36 cellular contexts compared by ENCODE assay signal in the genomic region with DNA sequence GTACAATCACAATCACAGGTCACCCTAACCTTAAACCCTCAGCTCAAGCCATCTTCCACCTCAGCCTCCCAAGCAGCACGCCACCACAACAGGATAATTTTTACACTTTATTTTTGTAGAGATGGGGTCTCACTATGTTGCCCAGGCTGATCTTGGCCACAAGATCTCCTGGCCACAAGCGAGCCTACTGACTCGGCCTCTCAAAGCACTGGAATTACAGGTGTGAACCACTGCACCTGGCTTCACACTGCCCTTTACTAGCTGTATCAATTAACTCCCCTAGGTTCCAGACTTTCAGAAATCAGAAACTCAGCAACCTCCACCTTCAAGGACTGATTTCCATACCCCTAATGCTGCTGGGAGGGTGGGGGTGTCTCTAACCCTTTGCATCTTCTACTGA. TPM values are rescaled to one million over a fixed set of nuclear protein-coding genes. Genes with fewer than 3 reads are reported as not detected.
"Had no signal": no experiment of that assay in that cellular context is flagged by ENCODE, and none has a peak within 500 bp of the region (broad histone marks: within the 10 kb centered on the region; RNA-seq: fewer than 3 reads in every experiment).

No MANE protein-coding gene starts in this region.

- H3K4me1 ChIP-seq: ascending aorta had no signal

- H3K4me3 ChIP-seq: ascending aorta, cardiac muscle cell had no signal

- H3K4me1 Mint-ChIP-seq: activated CD4-positive, alpha-beta T cell treated with anti-CD3 and anti-CD28 coated beads, Interleukin-2, amount 10 ng/mL, durations not matched to agents 7 days and 5 days; activated naive CD4-positive, alpha-beta T cell treated with anti-CD3 and anti-CD28 coated beads, Interleukin-2, amount 10 ng/mL, durations not matched to agents 7 days and 5 days; activated naive CD4-positive, alpha-beta T cell treated with anti-CD3 and anti-CD28 coated beads, Interleukin-2, amount 50 U/mL, for 24 hours; activated naive CD8-positive, alpha-beta T cell treated with anti-CD3 and anti-CD28 coated beads, Interleukin-2, amount 10 ng/mL, durations not matched to agents 7 days and 5 days; activated naive CD8-positive, alpha-beta T cell treated with anti-CD3 and anti-CD28 coated beads, Interleukin-2, amount 50 U/mL, for 24 hours; brain had no signal

- H3K9me3 ChIP-seq: ascending aorta had no signal

- H3K4me3 Mint-ChIP-seq: activated B cell treated with CpG ODN at 0.5 μM for 24 hours; activated CD4-positive, alpha-beta memory T cell treated with anti-CD3 and anti-CD28 coated beads, Interleukin-2, amount 10 ng/mL, durations not matched to agents 7 days and 5 days; activated CD4-positive, alpha-beta T cell treated with anti-CD3 and anti-CD28 coated beads, Interleukin-2, amount 10 ng/mL, durations not matched to agents 7 days and 5 days; activated CD8-positive, alpha-beta memory T cell treated with anti-CD3 and anti-CD28 coated beads, Interleukin-2, amount 10 ng/mL, durations not matched to agents 7 days and 5 days; activated CD8-positive, alpha-beta T cell treated with anti-CD3 and anti-CD28 coated beads, Interleukin-2, amount 10 ng/mL, durations not matched to agents 7 days and 5 days; activated naive CD4-positive, alpha-beta T cell treated with anti-CD3 and anti-CD28 coated beads, Interleukin-2, amount 10 ng/mL, durations not matched to agents 7 days and 5 days; activated naive CD4-positive, alpha-beta T cell treated with anti-CD3 and anti-CD28 coated beads, Interleukin-2, amount 50 U/mL, for 24 hours; activated naive CD8-positive, alpha-beta T cell; activated naive CD8-positive, alpha-beta T cell treated with anti-CD3 and anti-CD28 coated beads, Interleukin-2, amount 10 ng/mL, durations not matched to agents 7 days and 5 days; activated naive CD8-positive, alpha-beta T cell treated with anti-CD3 and anti-CD28 coated beads, Interleukin-2, amount 50 U/mL, for 24 hours; activated T-cell treated with anti-CD3 and anti-CD28 coated beads, Interleukin-2, amount 50 U/mL, for 24 hours; brain; central memory CD8-positive, alpha-beta T cell; T-helper 1 cell treated with Interleukin-12 subunit alpha and Interleukin-12 subunit beta and Interleukin-4 antibody, amounts not matched to agents 30 μg/mL and 1 μg/mL, for 36 hours; T-helper 2 cell treated with Interferon-gamma antibody and Interleukin-4, amounts not matched to agents 5 μg/mL and 100 μg/mL, for 36 hours had no signal

- H3K27me3 ChIP-seq: ascending aorta, cardiac muscle cell had no signal

- H3K27ac ChIP-seq: ascending aorta, cardiac muscle cell, VCaP had no signal

- DNase-seq: activated B cell treated with CpG ODN at 0.5 μM for 24 hours; activated CD4-positive, alpha-beta memory T cell treated with anti-CD3 and anti-CD28 coated beads, Interleukin-2, amount 10 ng/mL, durations not matched to agents 7 days and 5 days; activated CD4-positive, alpha-beta T cell treated with anti-CD3 and anti-CD28 coated beads for 4 hours; activated CD4-positive, alpha-beta T cell treated with anti-CD3 and anti-CD28 coated beads, Interleukin-2, amount 10 ng/mL, durations not matched to agents 7 days and 5 days; activated CD4-positive, alpha-beta T cell treated with anti-CD3 and anti-CD28 coated beads, Interleukin-2, amount 50 U/mL, for 48 hours; activated CD4-positive, CD25-positive, alpha-beta regulatory T cell treated with anti-CD3 and anti-CD28 coated beads, Interleukin-2, amount 50 U/mL, for 72 hours; activated CD8-positive, alpha-beta memory T cell treated with anti-CD3 and anti-CD28 coated beads for 24 hours; activated CD8-positive, alpha-beta memory T cell treated with anti-CD3 and anti-CD28 coated beads, Interleukin-2, amount 10 ng/mL, durations not matched to agents 7 days and 5 days; activated CD8-positive, alpha-beta memory T cell treated with anti-CD3 and anti-CD28 coated beads, Interleukin-2, amount 50 U/mL, for 48 hours; activated CD8-positive, alpha-beta T cell treated with anti-CD3 and anti-CD28 coated beads, Interleukin-2, amount 10 ng/mL, durations not matched to agents 7 days and 5 days; activated effector memory CD4-positive, alpha-beta T cell treated with Interleukin-2 at 50 U/mL for 16 hours; activated gamma-delta T cell; activated naive CD4-positive, alpha-beta T cell treated with anti-CD3 and anti-CD28 coated beads, Interleukin-2, amount 10 ng/mL, durations not matched to agents 7 days and 5 days; activated naive CD4-positive, alpha-beta T cell treated with Interleukin-2 at 50 U/mL for 16 hours; activated naive CD8-positive, alpha-beta T cell treated with anti-CD3 and anti-CD28 coated beads, Interleukin-2, amount 10 ng/mL, durations not matched to agents 7 days and 5 days; activated naive CD8-positive, alpha-beta T cell treated with anti-CD3 and anti-CD28 coated beads, Interleukin-2, amount 50 U/mL, for 24 hours; activated T-cell treated with anti-CD3 and anti-CD28 coated beads, Interleukin-2, amount 50 U/mL, for 24 hours; activated T-cell treated with anti-CD3 and anti-CD28 coated beads, Interleukin-2, amount 50 U/mL, for 48 hours; amygdala; anterior cingulate cortex; caudate nucleus; cerebellar nuclear complex; T-helper 1 cell; T-helper 2 cell; T-helper 9 cell had no signal

- H3K27ac Mint-ChIP-seq: activated B cell treated with CpG ODN at 0.5 μM for 24 hours; activated CD4-positive, alpha-beta memory T cell treated with anti-CD3 and anti-CD28 coated beads, Interleukin-2, amount 10 ng/mL, durations not matched to agents 7 days and 5 days; activated CD4-positive, alpha-beta T cell treated with anti-CD3 and anti-CD28 coated beads, Interleukin-2, amount 10 ng/mL, durations not matched to agents 7 days and 5 days; activated CD8-positive, alpha-beta memory T cell treated with anti-CD3 and anti-CD28 coated beads, Interleukin-2, amount 10 ng/mL, durations not matched to agents 7 days and 5 days; activated CD8-positive, alpha-beta T cell treated with anti-CD3 and anti-CD28 coated beads, Interleukin-2, amount 10 ng/mL, durations not matched to agents 7 days and 5 days; activated naive CD4-positive, alpha-beta T cell treated with anti-CD3 and anti-CD28 coated beads, Interleukin-2, amount 10 ng/mL, durations not matched to agents 7 days and 5 days; activated naive CD4-positive, alpha-beta T cell treated with anti-CD3 and anti-CD28 coated beads, Interleukin-2, amount 50 U/mL, for 24 hours; activated naive CD8-positive, alpha-beta T cell; activated naive CD8-positive, alpha-beta T cell treated with anti-CD3 and anti-CD28 coated beads, Interleukin-2, amount 10 ng/mL, durations not matched to agents 7 days and 5 days; activated naive CD8-positive, alpha-beta T cell treated with anti-CD3 and anti-CD28 coated beads, Interleukin-2, amount 50 U/mL, for 24 hours; activated T-cell treated with anti-CD3 and anti-CD28 coated beads, Interleukin-2, amount 50 U/mL, for 24 hours; activated T-helper 2 cell treated with anti-CD3 and anti-CD28 coated beads, Interferon-gamma antibody, Interleukin-2, Interleukin-4, amounts not matched to agents 10 μg/mL and 5 μg/mL and 100 μg/mL, durations not matched to agents 14 hours and 24 hours and 36 hours; brain; T-helper 1 cell treated with Interleukin-12 subunit alpha and Interleukin-12 subunit beta and Interleukin-4 antibody, amounts not matched to agents 30 μg/mL and 1 μg/mL, for 36 hours; T-helper 2 cell treated with Interferon-gamma antibody and Interleukin-4, amounts not matched to agents 5 μg/mL and 100 μg/mL, for 36 hours had no signal

- H3K27me3 Mint-ChIP-seq: activated B cell treated with CpG ODN at 0.5 μM for 24 hours; activated CD4-positive, alpha-beta memory T cell treated with anti-CD3 and anti-CD28 coated beads, Interleukin-2, amount 10 ng/mL, durations not matched to agents 7 days and 5 days; activated CD4-positive, alpha-beta T cell treated with anti-CD3 and anti-CD28 coated beads, Interleukin-2, amount 10 ng/mL, durations not matched to agents 7 days and 5 days; activated CD8-positive, alpha-beta memory T cell treated with anti-CD3 and anti-CD28 coated beads, Interleukin-2, amount 10 ng/mL, durations not matched to agents 7 days and 5 days; activated naive CD4-positive, alpha-beta T cell treated with anti-CD3 and anti-CD28 coated beads, Interleukin-2, amount 10 ng/mL, durations not matched to agents 7 days and 5 days; activated naive CD4-positive, alpha-beta T cell treated with anti-CD3 and anti-CD28 coated beads, Interleukin-2, amount 50 U/mL, for 24 hours; activated naive CD8-positive, alpha-beta T cell; activated naive CD8-positive, alpha-beta T cell treated with anti-CD3 and anti-CD28 coated beads, Interleukin-2, amount 10 ng/mL, durations not matched to agents 7 days and 5 days; activated naive CD8-positive, alpha-beta T cell treated with anti-CD3 and anti-CD28 coated beads, Interleukin-2, amount 50 U/mL, for 24 hours; activated T-cell treated with anti-CD3 and anti-CD28 coated beads, Interleukin-2, amount 50 U/mL, for 24 hours; brain; central memory CD8-positive, alpha-beta T cell had no signal

- H3K9me3 Mint-ChIP-seq: activated B cell treated with CpG ODN at 0.5 μM for 24 hours; activated CD4-positive, alpha-beta memory T cell treated with anti-CD3 and anti-CD28 coated beads, Interleukin-2, amount 10 ng/mL, durations not matched to agents 7 days and 5 days; activated CD4-positive, alpha-beta T cell treated with anti-CD3 and anti-CD28 coated beads, Interleukin-2, amount 10 ng/mL, durations not matched to agents 7 days and 5 days; activated naive CD4-positive, alpha-beta T cell treated with anti-CD3 and anti-CD28 coated beads, Interleukin-2, amount 10 ng/mL, durations not matched to agents 7 days and 5 days; activated naive CD4-positive, alpha-beta T cell treated with anti-CD3 and anti-CD28 coated beads, Interleukin-2, amount 50 U/mL, for 24 hours; activated naive CD8-positive, alpha-beta T cell treated with anti-CD3 and anti-CD28 coated beads, Interleukin-2, amount 10 ng/mL, durations not matched to agents 7 days and 5 days; activated naive CD8-positive, alpha-beta T cell treated with anti-CD3 and anti-CD28 coated beads, Interleukin-2, amount 50 U/mL, for 24 hours; activated T-cell treated with anti-CD3 and anti-CD28 coated beads, Interleukin-2, amount 50 U/mL, for 24 hours; activated T-helper 2 cell treated with anti-CD3 and anti-CD28 coated beads, Interferon-gamma antibody, Interleukin-2, Interleukin-4, amounts not matched to agents 10 μg/mL and 5 μg/mL and 100 μg/mL, durations not matched to agents 14 hours and 24 hours and 36 hours; brain; central memory CD8-positive, alpha-beta T cell; T-helper 1 cell treated with Interleukin-12 subunit alpha and Interleukin-12 subunit beta and Interleukin-4 antibody, amounts not matched to agents 30 μg/mL and 1 μg/mL, for 36 hours; T-helper 2 cell treated with Interferon-gamma antibody and Interleukin-4, amounts not matched to agents 5 μg/mL and 100 μg/mL, for 36 hours had no signal

- ATAC-seq: activated CD8-positive, alpha-beta memory T cell treated with anti-CD3 and anti-CD28 coated beads, Interleukin-2, amount 10 ng/mL, durations not matched to agents 7 days and 5 days; activated CD8-positive, alpha-beta T cell treated with anti-CD3 and anti-CD28 coated beads, Interleukin-2, amount 10 ng/mL, durations not matched to agents 7 days and 5 days; activated naive CD8-positive, alpha-beta T cell treated with anti-CD3 and anti-CD28 coated beads, Interleukin-2, amount 50 U/mL, for 24 hours had no signal

- FAIRE-seq: bronchial epithelial cell had no signal

RNA-seq across cellular contexts. Expression of a gene that starts 37.3 kb away (rescaled TPM):
- total RNA-seq: activated CD4-positive, alpha-beta memory T cell treated with anti-CD3 and anti-CD28 coated beads, Interleukin-2, amount 10 ng/mL, durations not matched to agents 7 days and 5 days; activated CD4-positive, alpha-beta T cell treated with anti-CD3 and anti-CD28 coated beads, Interleukin-2, amount 10 ng/mL, durations not matched to agents 7 days and 5 days; activated CD8-positive, alpha-beta memory T cell treated with anti-CD3 and anti-CD28 coated beads, Interleukin-2, amount 10 ng/mL, durations not matched to agents 7 days and 5 days; activated CD8-positive, alpha-beta T cell treated with anti-CD3 and anti-CD28 coated beads, Interleukin-2, amount 10 ng/mL, durations not matched to agents 7 days and 5 days; activated naive CD8-positive, alpha-beta T cell treated with anti-CD3 and anti-CD28 coated beads, Interleukin-2, amount 10 ng/mL, durations not matched to agents 7 days and 5 days; activated T-helper 2 cell treated with anti-CD3 and anti-CD28 coated beads, Interferon-gamma antibody, Interleukin-2, Interleukin-4, amounts not matched to agents 10 μg/mL and 5 μg/mL and 100 μg/mL, durations not matched to agents 14 hours and 24 hours and 36 hours; ascending aorta; bronchial epithelial cell had no signal
